In genomic region chr1:161070737-161071136, GRCh38 we compare ENCODE assay signal across 19 cellular contexts. TPM values are rescaled to one million over a fixed set of nuclear protein-coding genes. Genes with fewer than 3 reads are reported as not detected.
DNase-seq lines count a peak whose midpoint lies in the region; ATAC-seq and TF ChIP-seq lines count a peak whose summit lies in the region.
"Had no signal": no experiment of that assay in that cellular context is flagged by ENCODE, and none has a peak within 500 bp of the region (broad histone marks: within the 10 kb centered on the region; RNA-seq: fewer than 3 reads in every experiment).

No MANE protein-coding gene starts in this region.

- no peak for ATAC-seq in activated naive CD8-positive, alpha-beta T cell treated with anti-CD3 and anti-CD28 coated beads, Interleukin-2, amount 50 U/mL, for 24 hours
- no peak for ATAC-seq in sciatic nerve
- ATAC-seq: body of pancreas, heart left ventricle had no signal

- H3F3A ChIP-seq in MM.1S (ENCODE audit: insufficient read depth, low read length), result peaks cover 25% of the 10 kb centered on the region

- H3K4me3 ChIP-seq in MM.1S (ENCODE audit: low read length) (no peak overlapping the region), osteoblast (ENCODE audit: insufficient read depth, low read length) (no peak overlapping the region)
- H3K4me3 ChIP-seq: body of pancreas had no signal

- H3K27ac Mint-ChIP-seq in activated CD4-positive, alpha-beta T cell treated with anti-CD3 and anti-CD28 coated beads, Interleukin-2, amount 10 ng/mL, durations not matched to agents 24 days and 14 days, result peak overlapping the region; percentile 81
- H3K27ac Mint-ChIP-seq in activated naive CD8-positive, alpha-beta T cell treated with anti-CD3 and anti-CD28 coated beads, Interleukin-2, amount 50 U/mL, for 24 hours, result peak overlapping the region; percentile 97

- H3K9me2 ChIP-seq in MM.1S (replicated peaks; ENCODE audit: insufficient read depth, low read length), result no peaks in the 10 kb centered on the region

- H4K20me1 ChIP-seq in MM.1S (ENCODE audit: insufficient read depth, low read length) (no peaks in the 10 kb centered on the region), osteoblast (ENCODE audit: insufficient read depth, low read length) (no peaks in the 10 kb centered on the region)

- peak overlapping the region; percentile 94 for H3K27ac ChIP-seq in MM.1S (ENCODE audit: low read length)
- no peak overlapping the region for H3K27ac ChIP-seq in osteoblast (ENCODE audit: low read depth, low read length)

- H3K9me3 ChIP-seq in MM.1S (replicated peaks; ENCODE audit: insufficient read depth, low read length) (no peaks in the 10 kb centered on the region), osteoblast (ENCODE audit: low read depth, low read length) (no peaks in the 10 kb centered on the region)
- H3K9me3 ChIP-seq: body of pancreas, heart left ventricle had no signal

- intact Hi-C loops in activated CD4-positive, alpha-beta T cell treated with anti-CD3 and anti-CD28 coated beads, Interleukin-2, amount 10 ng/mL, durations not matched to agents 24 days and 14 days (cut with micrococcal nuclease), result loop anchor here (1.0 kb wide), 1 partner anchor 22 kb away; no protein-coding TSS in a partner anchor
- intact Hi-C loops in sciatic nerve (cut with DNase I), result no loop called here

- H3K79me2 ChIP-seq in MM.1S (ENCODE audit: low read length), result peaks cover 39% of the 10 kb centered on the region
- no peaks in the 10 kb centered on the region for H3K79me2 ChIP-seq in osteoblast (ENCODE audit: insufficient read depth, low read length)

- peaks cover 53% of the 10 kb centered on the region for H3K4me1 Mint-ChIP-seq in activated CD4-positive, alpha-beta T cell treated with anti-CD3 and anti-CD28 coated beads, Interleukin-2, amount 10 ng/mL, durations not matched to agents 24 days and 14 days
- peaks cover 54% of the 10 kb centered on the region for H3K4me1 Mint-ChIP-seq in activated naive CD8-positive, alpha-beta T cell treated with anti-CD3 and anti-CD28 coated beads, Interleukin-2, amount 50 U/mL, for 24 hours

- no peaks in the 10 kb centered on the region for H3K27me3 ChIP-seq in MM.1S (replicated peaks; ENCODE audit: insufficient read depth, low read length)
- H3K27me3 ChIP-seq in osteoblast (ENCODE audit: insufficient read depth, low read length), result no peaks in the 10 kb centered on the region
- H3K27me3 ChIP-seq: body of pancreas, heart left ventricle had no signal

- peak overlapping the region; percentile 47 for H3K4me3 Mint-ChIP-seq in activated CD4-positive, alpha-beta T cell treated with anti-CD3 and anti-CD28 coated beads, Interleukin-2, amount 10 ng/mL, durations not matched to agents 24 days and 14 days
- H3K4me3 Mint-ChIP-seq in activated naive CD8-positive, alpha-beta T cell treated with anti-CD3 and anti-CD28 coated beads, Interleukin-2, amount 50 U/mL, for 24 hours, result no peak overlapping the region

- H3K4me1 ChIP-seq in MM.1S (ENCODE audit: low read length) (peaks cover 33% of the 10 kb centered on the region), osteoblast (ENCODE audit: insufficient read depth, low read length) (no peaks in the 10 kb centered on the region)
- H3K4me1 ChIP-seq: body of pancreas had no signal

- TF ChIP-seq CTCF in MM.1S (IDR thresholded peaks at IDR 0.05; ENCODE audit: low read length), result no peak
- TF ChIP-seq CTCF in osteoblast (IDR thresholded peaks at IDR 0.05; ENCODE audit: extremely low read depth, low read depth, low read length), result no peak

- no peaks in the 10 kb centered on the region for H3K36me3 ChIP-seq in MM.1S (replicated peaks; ENCODE audit: insufficient read depth, low read length)
- no peaks in the 10 kb centered on the region for H3K36me3 ChIP-seq in osteoblast (ENCODE audit: insufficient read depth, low read length)

- H3K27me3 Mint-ChIP-seq in activated CD4-positive, alpha-beta T cell treated with anti-CD3 and anti-CD28 coated beads, Interleukin-2, amount 10 ng/mL, durations not matched to agents 24 days and 14 days, result no peaks in the 10 kb centered on the region
- H3K27me3 Mint-ChIP-seq in activated naive CD8-positive, alpha-beta T cell treated with anti-CD3 and anti-CD28 coated beads, Interleukin-2, amount 50 U/mL, for 24 hours, result no peaks in the 10 kb centered on the region
- H3K27me3 Mint-ChIP-seq: stimulated activated naive B cell treated with anti-CD40 and anti-IgM and Interleukin-4, amounts not matched to agents 10 μg/mL and 1 μg/mL and 100 μg/mL, for 72 hours had no signal

- DNase-seq in activated CD4-positive, alpha-beta T cell treated with anti-CD3 and anti-CD28 coated beads, Interleukin-2, amount 10 ng/mL, durations not matched to agents 24 days and 14 days, result no peak
- no peak for DNase-seq in activated CD4-positive, alpha-beta T cell treated with anti-CD3 and anti-CD28 coated beads for 1 hour
- DNase-seq in MM.1S (no peak), osteoblast (ENCODE audit: insufficient read length, low spot score, missing footprints) (no peak), sciatic nerve (ENCODE audit: low spot score) (no peak), NCI-H2171 (lab: John Stamatoyannopoulos, UW) (no peak)
- no peak for DNase-seq in activated naive CD8-positive, alpha-beta T cell treated with anti-CD3 and anti-CD28 coated beads, Interleukin-2, amount 50 U/mL, for 24 hours
- no peak for DNase-seq in NK-92 treated with Interleukin-12 subunit alpha and Interleukin-12 subunit beta, amount 100 ng/mL, for 24 hours (lab: John Stamatoyannopoulos, UW)
- DNase-seq: activated effector memory CD4-positive, alpha-beta T cell treated with anti-CD3 and anti-CD28 coated beads, Interleukin-2, amount 50 U/mL, for 16 hours; body of pancreas; heart left ventricle; NCI-H2029; NCI-H748 treated with DMSO at 0.1 percent for 48 hours; occipital lobe; stimulated activated naive B cell treated with anti-CD40 and anti-IgM and Interleukin-4, amounts not matched to agents 10 μg/mL and 1 μg/mL and 100 μg/mL, for 72 hours had no signal

- H3K36me3 Mint-ChIP-seq in activated CD4-positive, alpha-beta T cell treated with anti-CD3 and anti-CD28 coated beads, Interleukin-2, amount 10 ng/mL, durations not matched to agents 24 days and 14 days (ENCODE audit: low read depth), result peaks cover 21% of the 10 kb centered on the region
- peaks cover 20% of the 10 kb centered on the region for H3K36me3 Mint-ChIP-seq in activated naive CD8-positive, alpha-beta T cell treated with anti-CD3 and anti-CD28 coated beads, Interleukin-2, amount 50 U/mL, for 24 hours (ENCODE audit: low read depth)

- H3K4me2 ChIP-seq in MM.1S (ENCODE audit: low read depth, low read length) (peak overlapping the region; percentile 90; the same call in 1 of the 2 replicates), osteoblast (ENCODE audit: insufficient read depth, low read length) (no peak overlapping the region)

- peak overlapping the region; percentile 97; the same call in 1 of the 2 replicates for H3K9ac ChIP-seq in MM.1S (ENCODE audit: low read length)

- no peaks in the 10 kb centered on the region for H3K9me3 Mint-ChIP-seq in activated CD4-positive, alpha-beta T cell treated with anti-CD3 and anti-CD28 coated beads, Interleukin-2, amount 10 ng/mL, durations not matched to agents 24 days and 14 days
- H3K9me3 Mint-ChIP-seq in activated naive CD8-positive, alpha-beta T cell treated with anti-CD3 and anti-CD28 coated beads, Interleukin-2, amount 50 U/mL, for 24 hours, result no peaks in the 10 kb centered on the region
- H3K9me3 Mint-ChIP-seq: stimulated activated naive B cell treated with anti-CD40 and anti-IgM and Interleukin-4, amounts not matched to agents 10 μg/mL and 1 μg/mL and 100 μg/mL, for 72 hours had no signal

- H2AFZ ChIP-seq in MM.1S (ENCODE audit: low read length) (peak overlapping the region; percentile 22; the same call in 1 of the 2 replicates), osteoblast (ENCODE audit: low read length) (peak overlapping the region; percentile 22)

RNA-seq across cellular contexts. Expression of gene ARHGAP30, which starts 1.0 kb away (rescaled TPM):
- total RNA-seq in activated CD4-positive, alpha-beta T cell treated with anti-CD3 and anti-CD28 coated beads, Interleukin-2, amount 10 ng/mL, durations not matched to agents 24 days and 14 days, result 134 and 139 TPM in 2 replicates
- total RNA-seq in osteoblast (under 0.01 TPM in 1 of 2 replicates, not detected in the other), sciatic nerve (13.7 TPM)
- total RNA-seq: fibroblast of lung had no signal

RNA-seq across cellular contexts. Expression of gene NECTIN4, which starts 18.6 kb away (rescaled TPM):
- total RNA-seq in activated CD4-positive, alpha-beta T cell treated with anti-CD3 and anti-CD28 coated beads, Interleukin-2, amount 10 ng/mL, durations not matched to agents 24 days and 14 days, result 0.05 TPM in 1 of 2 replicates, not detected in the other
- total RNA-seq in osteoblast (under 0.01 TPM in 2 replicates), sciatic nerve (0.09 TPM)
- total RNA-seq: mesenteric fat pad, occipital lobe had no signal

RNA-seq across cellular contexts. Expression of gene USF1, which starts 25.0 kb away (rescaled TPM):
- 46.5 and 48.6 TPM in 2 replicates for total RNA-seq in activated CD4-positive, alpha-beta T cell treated with anti-CD3 and anti-CD28 coated beads, Interleukin-2, amount 10 ng/mL, durations not matched to agents 24 days and 14 days
- total RNA-seq in osteoblast (45.7 and 47.4 TPM in 2 replicates), sciatic nerve (58.0 TPM)

RNA-seq across cellular contexts. Expression of gene KLHDC9, which starts 27.4 kb away (rescaled TPM):
- not detected in 2 replicates for total RNA-seq in activated CD4-positive, alpha-beta T cell treated with anti-CD3 and anti-CD28 coated beads, Interleukin-2, amount 10 ng/mL, durations not matched to agents 24 days and 14 days
- total RNA-seq in osteoblast (1.4 and 1.5 TPM in 2 replicates), sciatic nerve (6.6 TPM)
- total RNA-seq: H4, MCF 10A, mesenteric fat pad had no signal

RNA-seq across cellular contexts. Expression of gene TSTD1, which starts 32.0 kb away (rescaled TPM):
- total RNA-seq in activated CD4-positive, alpha-beta T cell treated with anti-CD3 and anti-CD28 coated beads, Interleukin-2, amount 10 ng/mL, durations not matched to agents 24 days and 14 days, result 41.7 and 49.7 TPM in 2 replicates
- 0.72 and 1.8 TPM in 2 replicates for total RNA-seq in osteoblast
- total RNA-seq in sciatic nerve, result 13.1 TPM
- total RNA-seq: H4 had no signal

Comparison
In these comparisons a context has a peak if more than half of its experiments do, and no peak if none do; other contexts are left out.
1. RNA of gene ARHGAP30, which starts 1.0 kb away (total RNA-seq): 134 to 139 TPM in activated CD4-positive, alpha-beta T cell treated with anti-CD3 and anti-CD28 coated beads, Interleukin-2, amount 10 ng/mL, durations not matched to agents 24 days and 14 days and 13.7 TPM in sciatic nerve (single experiment); under 0.01 TPM in osteoblast; every median in the first group is over 10 times any median in the second.